In genomic region chr15:40764766-40765136, GRCh38 we compare ENCODE assay signal across 8 cellular contexts. TPM values are rescaled to one million over a fixed set of nuclear protein-coding genes. Genes with fewer than 3 reads are reported as not detected.
DNase-seq lines count a peak whose midpoint lies in the region; ATAC-seq and TF ChIP-seq lines count a peak whose summit lies in the region.

No MANE protein-coding gene starts in this region.

- peak overlapping the region; percentile 55 to 82 (median 75); a peak in 20 of 22 replicates for H3K9ac ChIP-seq in BLaER1 treated with 17β-estradiol and CSF1 and Interleukin-3, amounts not matched to agents 10 nM and 100 nM
- peak overlapping the region; percentile 84 for H3K9ac ChIP-seq in Loucy (ENCODE audit: low read depth, low read length, poor library complexity, severe bottlenecking)

- no peaks in the 10 kb centered on the region for H3K27me3 Mint-ChIP-seq in natural killer cell treated with Interleukin-12 subunit alpha and Interleukin-12 subunit beta and Interleukin-15 and Interleukin-18, amount 100 ng/mL, for 72 hours

- H3K27ac Mint-ChIP-seq in natural killer cell treated with Interleukin-12 subunit alpha and Interleukin-12 subunit beta and Interleukin-15 and Interleukin-18, amount 100 ng/mL, for 72 hours, result peak overlapping the region; percentile 62 to 85

- H3K9me3 Mint-ChIP-seq in natural killer cell treated with Interleukin-12 subunit alpha and Interleukin-12 subunit beta and Interleukin-15 and Interleukin-18, amount 100 ng/mL, for 72 hours, result no peaks in the 10 kb centered on the region

- peak overlapping the region; percentile 98 to 100 (median 99) for H3K4me2 ChIP-seq in BLaER1 treated with 17β-estradiol and CSF1 and Interleukin-3, amounts not matched to agents 10 nM and 100 nM
- H3K4me2 ChIP-seq in Loucy (ENCODE audit: low read depth, low read length, poor library complexity, severe bottlenecking), result peak overlapping the region; percentile 95

- no peaks in the 10 kb centered on the region for H3K9me2 ChIP-seq in Loucy (replicated peaks; ENCODE audit: low read depth, low read length)

- H3K9me3 ChIP-seq in BLaER1 treated with 17β-estradiol and CSF1 and Interleukin-3, amounts not matched to agents 10 nM and 100 nM (replicated peaks in 1 of 11), result no peaks in the 10 kb centered on the region
- no peaks in the 10 kb centered on the region for H3K9me3 ChIP-seq in Loucy (ENCODE audit: insufficient read depth, low read depth, low read length)
- H3K9me3 ChIP-seq in ectodermal cell (ENCODE audit: control insufficient read depth, low read length), result no peaks in the 10 kb centered on the region

- peaks cover 10% of the 10 kb centered on the region for H3F3A ChIP-seq in Loucy (ENCODE audit: low read depth)

- H3K36me3 Mint-ChIP-seq in natural killer cell treated with Interleukin-12 subunit alpha and Interleukin-12 subunit beta and Interleukin-15 and Interleukin-18, amount 100 ng/mL, for 72 hours, result no peaks in the 10 kb centered on the region

- H3K4me3 ChIP-seq in BLaER1 treated with 17β-estradiol and CSF1 and Interleukin-3, amounts not matched to agents 10 nM and 100 nM, result peak overlapping the region; percentile 62 to 76 (median 66)
- H3K4me3 ChIP-seq in Loucy (ENCODE audit: low read length, poor library complexity, severe bottlenecking) (peak overlapping the region; percentile 98), ectodermal cell (ENCODE audit: insufficient read depth, low read depth, low read length) (peak overlapping the region; percentile 47)

- peak overlapping the region in 10 of 11 experiments; percentile 39 to 97 (median 57); a peak in 20 of 22 replicates for H3K27ac ChIP-seq in BLaER1 treated with 17β-estradiol and CSF1 and Interleukin-3, amounts not matched to agents 10 nM and 100 nM
- H3K27ac ChIP-seq in ectodermal cell (ENCODE audit: insufficient read depth, low read depth, low read length, poor library complexity, severe bottlenecking), result no peak overlapping the region

- peaks cover 5 to 49% (median 25%) of the 10 kb centered on the region in 11 experiments; a peak in 15 of 22 replicates for H4K20me1 ChIP-seq in BLaER1 treated with 17β-estradiol and CSF1 and Interleukin-3, amounts not matched to agents 10 nM and 100 nM
- H4K20me1 ChIP-seq in Loucy (ENCODE audit: insufficient read depth, low read length, poor library complexity, severe bottlenecking), result peaks cover 7% of the 10 kb centered on the region

- H3K4me1 ChIP-seq in BLaER1 treated with 17β-estradiol and CSF1 and Interleukin-3, amounts not matched to agents 10 nM and 100 nM, result peaks cover 61 to 82% (median 72%) of the 10 kb centered on the region in 10 experiments
- H3K4me1 ChIP-seq in Loucy (ENCODE audit: insufficient read depth, low read length, poor library complexity, severe bottlenecking), result peaks cover 54% of the 10 kb centered on the region
- H3K4me1 ChIP-seq in ectodermal cell (ENCODE audit: control insufficient read depth, insufficient read depth, low read length), result peaks cover 18% of the 10 kb centered on the region

- H2AFZ ChIP-seq in Loucy (ENCODE audit: low read length), result peak overlapping the region; percentile 78; the same call in 1 of the 2 replicates

- ATAC-seq in natural killer cell treated with Interleukin-12 subunit alpha and Interleukin-12 subunit beta and Interleukin-15 and Interleukin-18, amount 100 ng/mL, for 72 hours, result no peak
- ATAC-seq in GM19035 (IDR thresholded peaks at IDR 0.05; ENCODE audit: unreplicated experiment), result no peak

- peaks cover 0 to 13% (median 0%) of the 10 kb centered on the region in 11 experiments; a peak in 3 of 22 replicates for H3K36me3 ChIP-seq in BLaER1 treated with 17β-estradiol and CSF1 and Interleukin-3, amounts not matched to agents 10 nM and 100 nM
- H3K36me3 ChIP-seq in Loucy (ENCODE audit: insufficient read depth, low read length), result no peaks in the 10 kb centered on the region; the same call in 1 of the 2 replicates
- no peaks in the 10 kb centered on the region for H3K36me3 ChIP-seq in ectodermal cell (ENCODE audit: control insufficient read depth, insufficient read depth, low read length)

- H3K27me3 ChIP-seq in BLaER1 treated with 17β-estradiol and CSF1 and Interleukin-3, amounts not matched to agents 10 nM and 100 nM, result peaks cover 0 to 23% (median 6%) of the 10 kb centered on the region in 11 experiments; a peak in 9 of 22 replicates
- H3K27me3 ChIP-seq in Loucy (ENCODE audit: insufficient read depth, low read length, poor library complexity, severe bottlenecking) (no peaks in the 10 kb centered on the region), ectodermal cell (ENCODE audit: control insufficient read depth, insufficient read depth, low read length, poor library complexity, severe bottlenecking) (peaks cover 30% of the 10 kb centered on the region)

- WGBS in ectodermal cell, 2 experiments, result 64 to 67% methylated on average over 6 of the region's 6 CpGs

- no peak for DNase-seq in natural killer cell treated with Interleukin-12 subunit alpha and Interleukin-12 subunit beta and Interleukin-15 and Interleukin-18, amount 100 ng/mL, for 72 hours (ENCODE audit: low spot score)
- DNase-seq in NCI-H2196 treated with DMSO at 0.1 percent for 48 hours (lab: John Stamatoyannopoulos, UW; ENCODE audit: unreplicated experiment) (no peak), NCI-H2171 treated with DMSO at 0.1 percent for 48 hours (lab: John Stamatoyannopoulos, UW) (no peak), SK-N-DZ (ENCODE audit: low spot score) (no peak)

- no peak for TF ChIP-seq CTCF in Loucy (conservative IDR thresholded peaks at IDR 0.05; ENCODE audit: low read length)

- H3K4me3 Mint-ChIP-seq in natural killer cell treated with Interleukin-12 subunit alpha and Interleukin-12 subunit beta and Interleukin-15 and Interleukin-18, amount 100 ng/mL, for 72 hours, result peak overlapping the region; percentile 73

- H3K79me2 ChIP-seq in Loucy (ENCODE audit: insufficient read depth, low read length), result peaks cover 51% of the 10 kb centered on the region

- H3K4me1 Mint-ChIP-seq in natural killer cell treated with Interleukin-12 subunit alpha and Interleukin-12 subunit beta and Interleukin-15 and Interleukin-18, amount 100 ng/mL, for 72 hours (ENCODE audit: low read depth in 2 of 2), result peaks cover 25 to 31% of the 10 kb centered on the region in 2 donors

RNA-seq across cellular contexts. Expression of gene GCHFR, which starts 0.9 kb away (rescaled TPM):
- 0.96 TPM for polyA plus RNA-seq in ectodermal cell (2013, experiment 1 of 4)
- 1.1 TPM for polyA plus RNA-seq in ectodermal cell (2013, experiment 2 of 4)
- polyA plus RNA-seq in ectodermal cell (2013, experiment 3 of 4), result 2.6 TPM
- polyA plus RNA-seq in ectodermal cell (2013, experiment 4 of 4), result 3.0 TPM
- 10 to 100 TPM in 1 of 2 donors, 1 to 10 TPM in 1; 9.1 to 14.4 TPM for total RNA-seq in natural killer cell treated with Interleukin-12 subunit alpha and Interleukin-12 subunit beta and Interleukin-15 and Interleukin-18, amount 100 ng/mL, for 72 hours
- 182 and 219 TPM in 2 replicates for polyA plus RNA-seq in SK-N-DZ (2014; cell fraction: cytosol; rRNA removed)
- 70.3 and 127 TPM in 2 replicates for polyA plus RNA-seq in SK-N-DZ (2014; cell fraction: nucleus; rRNA removed)

RNA-seq across cellular contexts. Expression of gene C15orf62, which starts 5.0 kb away (rescaled TPM):
- not detected for polyA plus RNA-seq in ectodermal cell (2013, experiment 1 of 4)
- not detected for polyA plus RNA-seq in ectodermal cell (2013, experiment 2 of 4)
- not detected for polyA plus RNA-seq in ectodermal cell (2013, experiment 3 of 4)
- polyA plus RNA-seq in ectodermal cell (2013, experiment 4 of 4), result not detected
- total RNA-seq in natural killer cell treated with Interleukin-12 subunit alpha and Interleukin-12 subunit beta and Interleukin-15 and Interleukin-18, amount 100 ng/mL, for 72 hours, result under 1 TPM; 0.12 to 0.22 TPM
- 2.1 and 2.9 TPM in 2 replicates for polyA plus RNA-seq in SK-N-DZ (2014; cell fraction: cytosol; rRNA removed)
- 1.9 and 2.4 TPM in 2 replicates for polyA plus RNA-seq in SK-N-DZ (2014; cell fraction: nucleus; rRNA removed)

RNA-seq across cellular contexts. Expression of gene RMDN3, which starts 9.7 kb away (rescaled TPM):
- 23.4 TPM for polyA plus RNA-seq in ectodermal cell (2013, experiment 1 of 4)
- 24.5 TPM for polyA plus RNA-seq in ectodermal cell (2013, experiment 2 of 4)
- 17.5 TPM for polyA plus RNA-seq in ectodermal cell (2013, experiment 3 of 4)
- polyA plus RNA-seq in ectodermal cell (2013, experiment 4 of 4), result 19.5 TPM
- total RNA-seq in natural killer cell treated with Interleukin-12 subunit alpha and Interleukin-12 subunit beta and Interleukin-15 and Interleukin-18, amount 100 ng/mL, for 72 hours, result 10 to 100 TPM; 35.9 to 72.6 TPM
- 15.5 and 17.3 TPM in 2 replicates for polyA plus RNA-seq in SK-N-DZ (2014; cell fraction: cytosol; rRNA removed)
- 19.5 and 23.7 TPM in 2 replicates for polyA plus RNA-seq in SK-N-DZ (2014; cell fraction: nucleus; rRNA removed)

RNA-seq across cellular contexts. Expression of gene ZFYVE19, which starts 42.1 kb away (rescaled TPM):
- polyA plus RNA-seq in ectodermal cell (2013, experiment 1 of 4), result 20.2 TPM
- 14.5 TPM for polyA plus RNA-seq in ectodermal cell (2013, experiment 2 of 4)
- polyA plus RNA-seq in ectodermal cell (2013, experiment 3 of 4), result 13.3 TPM
- 17.6 TPM for polyA plus RNA-seq in ectodermal cell (2013, experiment 4 of 4)
- 10 to 100 TPM; 17.2 to 39.1 TPM for total RNA-seq in natural killer cell treated with Interleukin-12 subunit alpha and Interleukin-12 subunit beta and Interleukin-15 and Interleukin-18, amount 100 ng/mL, for 72 hours
- 35.9 and 37.3 TPM in 2 replicates for polyA plus RNA-seq in SK-N-DZ (2014; cell fraction: cytosol; rRNA removed)
- polyA plus RNA-seq in SK-N-DZ (2014; cell fraction: nucleus; rRNA removed), result 53.6 and 67.3 TPM in 2 replicates

RNA-seq across cellular contexts. Expression of gene DNAJC17, which starts 42.5 kb away (rescaled TPM):
- polyA plus RNA-seq in ectodermal cell (2013, experiment 1 of 4), result 39.2 TPM
- polyA plus RNA-seq in ectodermal cell (2013, experiment 2 of 4), result 41.5 TPM
- 30.6 TPM for polyA plus RNA-seq in ectodermal cell (2013, experiment 3 of 4)
- 35.6 TPM for polyA plus RNA-seq in ectodermal cell (2013, experiment 4 of 4)
- total RNA-seq in natural killer cell treated with Interleukin-12 subunit alpha and Interleukin-12 subunit beta and Interleukin-15 and Interleukin-18, amount 100 ng/mL, for 72 hours, result 10 to 100 TPM; 40.4 to 62.6 TPM
- 67.8 and 69.3 TPM in 2 replicates for polyA plus RNA-seq in SK-N-DZ (2014; cell fraction: cytosol; rRNA removed)
- 37.5 and 67.9 TPM in 2 replicates for polyA plus RNA-seq in SK-N-DZ (2014; cell fraction: nucleus; rRNA removed)

Comparison
In these comparisons a context has a peak if more than half of its experiments do, and no peak if none do; other contexts are left out.
1. H3K4me3 ChIP-seq: peak in every context shown above with its lines; median percentile 98 in Loucy; 66 in BLaER1 treated with 17β-estradiol and CSF1 and Interleukin-3, amounts not matched to agents 10 nM and 100 nM; 47 in ectodermal cell.